Comparison of ENCODE assay signal across 8 cellular contexts in the genomic region with DNA sequence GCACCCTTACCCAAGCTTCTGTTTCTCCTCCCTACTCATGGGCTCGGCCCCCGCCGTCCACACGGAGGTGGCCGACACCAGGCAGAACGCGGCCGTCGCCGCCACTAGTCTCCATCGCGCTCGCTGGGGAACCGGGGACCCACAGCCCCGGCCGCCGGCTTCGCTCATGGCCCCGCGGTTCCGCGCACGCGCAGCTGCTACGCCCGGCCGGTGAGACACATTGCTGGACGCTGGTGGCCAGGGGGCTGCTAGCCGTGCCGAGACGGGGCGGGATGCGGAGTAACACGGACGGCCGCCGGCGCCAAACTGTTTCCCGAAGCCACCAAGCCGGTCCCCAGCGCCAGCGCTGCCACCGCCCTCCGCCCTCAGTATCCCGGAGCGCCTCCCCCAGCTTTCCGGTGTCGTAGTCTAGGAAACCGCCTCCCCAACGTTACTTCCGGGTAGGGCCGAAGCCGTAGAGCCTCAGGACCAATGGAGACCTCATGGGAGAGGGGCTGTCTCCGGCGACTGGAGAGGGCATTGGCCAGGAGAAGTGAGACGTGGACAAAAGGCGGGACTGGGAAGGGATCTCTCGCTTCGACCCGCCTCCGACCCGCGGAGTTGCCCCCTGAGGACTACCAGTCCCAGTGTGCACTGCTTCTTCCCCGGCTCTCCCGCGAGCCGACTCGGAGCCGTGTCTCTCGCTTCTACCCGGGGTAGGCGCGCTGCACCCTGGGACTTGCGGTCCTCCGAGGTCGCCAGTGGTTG.
DNase-seq lines count a peak whose midpoint lies in the region; ATAC-seq and FAIRE-seq lines count a peak whose summit lies in the region.

A gene with protein sequence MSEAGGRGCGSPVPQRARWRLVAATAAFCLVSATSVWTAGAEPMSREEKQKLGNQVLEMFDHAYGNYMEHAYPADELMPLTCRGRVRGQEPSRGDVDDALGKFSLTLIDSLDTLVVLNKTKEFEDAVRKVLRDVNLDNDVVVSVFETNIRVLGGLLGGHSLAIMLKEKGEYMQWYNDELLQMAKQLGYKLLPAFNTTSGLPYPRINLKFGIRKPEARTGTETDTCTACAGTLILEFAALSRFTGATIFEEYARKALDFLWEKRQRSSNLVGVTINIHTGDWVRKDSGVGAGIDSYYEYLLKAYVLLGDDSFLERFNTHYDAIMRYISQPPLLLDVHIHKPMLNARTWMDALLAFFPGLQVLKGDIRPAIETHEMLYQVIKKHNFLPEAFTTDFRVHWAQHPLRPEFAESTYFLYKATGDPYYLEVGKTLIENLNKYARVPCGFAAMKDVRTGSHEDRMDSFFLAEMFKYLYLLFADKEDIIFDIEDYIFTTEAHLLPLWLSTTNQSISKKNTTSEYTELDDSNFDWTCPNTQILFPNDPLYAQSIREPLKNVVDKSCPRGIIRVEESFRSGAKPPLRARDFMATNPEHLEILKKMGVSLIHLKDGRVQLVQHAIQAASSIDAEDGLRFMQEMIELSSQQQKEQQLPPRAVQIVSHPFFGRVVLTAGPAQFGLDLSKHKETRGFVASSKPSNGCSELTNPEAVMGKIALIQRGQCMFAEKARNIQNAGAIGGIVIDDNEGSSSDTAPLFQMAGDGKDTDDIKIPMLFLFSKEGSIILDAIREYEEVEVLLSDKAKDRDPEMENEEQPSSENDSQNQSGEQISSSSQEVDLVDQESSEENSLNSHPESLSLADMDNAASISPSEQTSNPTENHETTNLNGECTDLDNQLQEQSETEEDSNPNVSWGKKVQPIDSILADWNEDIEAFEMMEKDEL (minus strand): TSS at position 380 of the 747 bp plus-strand sequence. CDS start 212 bp downstream, at position 168.

- peak within 1 kb of the TSS; percentile 89 to 92 for H3K4me3 Mint-ChIP-seq in effector memory CD8-positive, alpha-beta T cell

- FAIRE-seq in HTR-8/SVneo (lab: Jason Lieb, UNC): peak; percentile 94

- peaks cover 24% of the 10 kb centered on the region for H3K36me3 Mint-ChIP-seq in effector memory CD8-positive, alpha-beta T cell (ENCODE audit: insufficient read depth)

- DNase-seq in COLO829 (ENCODE audit: low spot score): peak; percentile 99
- DNase-seq in HTR-8/SVneo (ENCODE audit: insufficient read length, low spot score): peak; percentile 99
- peak; percentile 100 for DNase-seq in NOMO-1 treated with dmso at 0.1 percent for 144 hours (lab: John Stamatoyannopoulos, UW; ENCODE audit: unreplicated experiment)
- DNase-seq in activated CD8-positive, alpha-beta memory T cell treated with anti-CD3 and anti-CD28 coated beads for 48 hours (ENCODE audit: low read depth in 2 of 3, low spot score in 2 of 3): peak; percentile 78 to 93 (median 87)
- DNase-seq in effector memory CD8-positive, alpha-beta T cell: peak; percentile 94 to 96 (median 95)
- peak; percentile 100 for DNase-seq in medulla oblongata (ENCODE audit: extremely low spot score)
- peak; percentile 95 for DNase-seq in stimulated activated CD8-positive, alpha-beta memory T cell treated with anti-CD3 and anti-CD28 coated beads, Interleukin-12 subunit alpha, Interleukin-12 subunit beta, amount 100 ng/mL, for 1 hour (ENCODE audit: low read depth)

- H3K4me1 Mint-ChIP-seq in effector memory CD8-positive, alpha-beta T cell (ENCODE audit: low read depth in 2 of 2): peaks cover 17 to 39% of the 10 kb centered on the region in 2 donors

- no peaks in the 10 kb centered on the region for H3K9me3 Mint-ChIP-seq in effector memory CD8-positive, alpha-beta T cell

- H3K27me3 Mint-ChIP-seq in effector memory CD8-positive, alpha-beta T cell: no peaks in the 10 kb centered on the region

- peak within 1 kb of the TSS; percentile 96 to 97 for H3K27ac Mint-ChIP-seq in effector memory CD8-positive, alpha-beta T cell

- ATAC-seq in GM21367 (IDR thresholded peaks at IDR 0.05; ENCODE audit: unreplicated experiment): peak; percentile 92
- peak; percentile 86 for ATAC-seq in effector memory CD8-positive, alpha-beta T cell (replicated peaks)

Comparison
In these comparisons a context has a peak if more than half of its experiments do, and no peak if none do; other contexts are left out.
1. Peak in every context shown above with its lines: DNase-seq and ATAC-seq.